Comparison of ENCODE assay signal across 1 cellular context in the genomic region with DNA sequence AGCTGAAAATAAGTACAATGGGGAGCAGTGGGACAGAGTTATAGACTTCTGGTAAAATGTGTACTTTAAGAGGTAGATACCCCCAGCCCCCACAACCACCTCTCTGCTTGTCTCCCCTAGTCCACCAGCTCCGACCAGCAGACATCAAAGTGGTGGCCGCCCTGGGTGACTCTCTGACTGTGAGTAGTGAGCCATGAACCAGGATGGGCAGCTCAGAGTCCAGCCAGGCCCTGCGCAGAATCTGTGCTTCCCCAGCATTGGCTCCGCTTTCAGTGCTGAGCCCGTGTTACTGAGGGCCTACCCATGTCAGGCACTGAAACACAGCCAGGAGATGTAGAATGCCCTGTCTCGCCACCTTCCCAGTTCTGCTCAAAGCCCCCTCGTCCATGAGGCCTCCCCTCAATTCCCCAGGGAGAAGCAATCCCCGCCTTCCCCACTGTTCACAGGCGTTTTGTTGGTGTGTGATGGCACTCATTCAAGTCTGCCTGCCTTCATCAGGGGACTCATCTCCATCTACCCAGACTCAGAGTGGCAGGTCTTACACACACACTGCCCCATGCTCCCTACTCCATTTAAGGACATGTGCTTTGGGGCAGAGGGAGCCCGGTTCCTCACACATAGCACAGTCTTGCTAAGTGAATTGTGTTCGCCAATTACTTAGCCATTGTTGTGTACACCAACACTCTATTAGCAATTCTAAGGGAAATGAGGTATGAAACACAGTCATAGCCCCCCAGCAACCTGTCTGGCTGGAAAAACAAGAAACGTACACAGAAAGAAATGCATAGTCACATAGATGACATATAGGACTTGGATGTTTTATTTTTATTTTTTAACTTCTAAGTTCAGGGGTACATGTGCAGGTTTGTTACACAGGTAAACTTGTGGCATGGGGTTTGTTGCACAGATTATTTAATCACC.
TF ChIP-seq lines count a peak whose summit lies in the region.

No MANE protein-coding gene starts in this region.

TF ChIP-seq in HepG2, 621 proteins besides CTCF, POLR2A, EP300 and RAD21 (continued from another document):
- no peak for TF ChIP-seq PRDM10 (CRISPR knock-in tag; IDR thresholded peaks at IDR 0.05; ENCODE audit: low read depth)
- TF ChIP-seq MIER2 (CRISPR knock-in tag; IDR thresholded peaks at IDR 0.05): 0 out of 2 replicates have a peak, but pooled peaks have one; percentile 24
- TF ChIP-seq SOX5 (CRISPR knock-in tag; IDR thresholded peaks at IDR 0.05; ENCODE audit: borderline replicate concordance): peak; percentile 33; the same call in 1 of the 2 replicates
- peak; percentile 38; the same call in 1 of the 2 replicates for TF ChIP-seq HOXA3 (CRISPR knock-in tag; IDR thresholded peaks at IDR 0.05)
- TF ChIP-seq SAFB2 (CRISPR knock-in tag; IDR thresholded peaks at IDR 0.05; ENCODE audit: borderline replicate concordance, low read depth): 0 out of 2 replicates have a peak, but pooled peaks have one; percentile 32
- TF ChIP-seq ZNF605 (CRISPR knock-in tag; IDR thresholded peaks at IDR 0.05): 0 out of 2 replicates have a peak, but pooled peaks have one; percentile 17
- TF ChIP-seq KDM5B (CRISPR knock-in tag; IDR thresholded peaks at IDR 0.05; ENCODE audit: borderline replicate concordance): no peak; the same call in 1 of the 2 replicates
- peak; percentile 43; the same call in 1 of the 2 replicates for TF ChIP-seq ZNF441 (CRISPR knock-in tag; IDR thresholded peaks at IDR 0.05; ENCODE audit: borderline replicate concordance)
- TF ChIP-seq ZNF644 (CRISPR knock-in tag; IDR thresholded peaks at IDR 0.05; ENCODE audit: low read depth): peak; percentile 44; the same call in 1 of the 2 replicates
- TF ChIP-seq TBX2 (CRISPR knock-in tag; IDR thresholded peaks at IDR 0.05; ENCODE audit: borderline replicate concordance): peak; percentile 22; the same call in 1 of the 2 replicates
- TF ChIP-seq ZNF276 (CRISPR knock-in tag; IDR thresholded peaks at IDR 0.05; ENCODE audit: low read depth): no peak
- peak; percentile 26; the same call in 1 of the 2 replicates for TF ChIP-seq HMG20A (CRISPR knock-in tag; IDR thresholded peaks at IDR 0.05; ENCODE audit: borderline replicate concordance)
- peak; percentile 27; the same call in 1 of the 2 replicates for TF ChIP-seq MYC (CRISPR knock-in tag; IDR thresholded peaks at IDR 0.05; ENCODE audit: borderline replicate concordance)
- TF ChIP-seq TEAD3 (CRISPR knock-in tag; optimal IDR thresholded peaks at IDR 0.05; ENCODE audit: borderline replicate concordance): peak; percentile 26
- no peak for TF ChIP-seq ZNF235 (CRISPR knock-in tag; IDR thresholded peaks at IDR 0.05; ENCODE audit: borderline replicate concordance)
